ENCODE assay signal across 20 cellular contexts in genomic region chr12:57533108-57533507, GRCh38.
"Had no signal": no experiment of that assay in that cellular context is flagged by ENCODE, and none has a peak within 500 bp of the region (broad histone marks: within the 10 kb centered on the region; RNA-seq: fewer than 3 reads in every experiment).

No MANE protein-coding gene starts in this region.

- H3K4me3 Mint-ChIP-seq: activated CD4-positive, alpha-beta memory T cell treated with anti-CD3 and anti-CD28 coated beads, Interleukin-2, amount 10 ng/mL, durations not matched to agents 7 days and 5 days; activated CD4-positive, alpha-beta T cell treated with anti-CD3 and anti-CD28 coated beads, Interleukin-2, amount 10 ng/mL, durations not matched to agents 7 days and 5 days; activated naive CD8-positive, alpha-beta T cell treated with anti-CD3 and anti-CD28 coated beads for 36 hours had no signal

- H3K27ac Mint-ChIP-seq: activated CD4-positive, alpha-beta memory T cell treated with anti-CD3 and anti-CD28 coated beads, Interleukin-2, amount 10 ng/mL, durations not matched to agents 7 days and 5 days; activated CD4-positive, alpha-beta T cell treated with anti-CD3 and anti-CD28 coated beads, Interleukin-2, amount 10 ng/mL, durations not matched to agents 7 days and 5 days; activated naive CD8-positive, alpha-beta T cell treated with anti-CD3 and anti-CD28 coated beads for 36 hours had no signal

- H3K27me3 ChIP-seq: brain microvascular endothelial cell, cardiac muscle cell had no signal

- H3K27ac ChIP-seq: brain microvascular endothelial cell, cardiac muscle cell had no signal

- H3K4me3 ChIP-seq: cardiac muscle cell had no signal

- H3K4me1 Mint-ChIP-seq: activated CD4-positive, alpha-beta memory T cell treated with anti-CD3 and anti-CD28 coated beads, Interleukin-2, amount 10 ng/mL, durations not matched to agents 7 days and 5 days; activated CD4-positive, alpha-beta T cell treated with anti-CD3 and anti-CD28 coated beads, Interleukin-2, amount 10 ng/mL, durations not matched to agents 7 days and 5 days; activated naive CD8-positive, alpha-beta T cell treated with anti-CD3 and anti-CD28 coated beads for 36 hours had no signal

- DNase-seq: activated CD4-positive, alpha-beta memory T cell treated with anti-CD3 and anti-CD28 coated beads, Interleukin-2, amount 10 ng/mL, durations not matched to agents 7 days and 5 days; activated CD4-positive, alpha-beta T cell treated with anti-CD3 and anti-CD28 coated beads, Interleukin-2, amount 10 ng/mL, durations not matched to agents 7 days and 5 days; activated CD4-positive, CD25-positive, alpha-beta regulatory T cell; activated naive CD8-positive, alpha-beta T cell treated with anti-CD3 and anti-CD28 coated beads for 36 hours; activated T-cell treated with anti-CD3 and anti-CD28 coated beads for 4 hours; activated T-cell treated with anti-CD3 and anti-CD28 coated beads, Interleukin-2, amount 50 U/mL, for 48 hours; brain microvascular endothelial cell; Karpas-422; NCI-H1105; NCI-H1436; NCI-H187; NCI-H2081; NCI-H2227 treated with DMSO at 0.1 percent for 48 hours; NCI-H446 treated with DMSO at 0.1 percent for 48 hours; NCI-H524 treated with DMSO at 0.1 percent for 48 hours; NCI-H748 treated with DMSO at 0.1 percent for 48 hours; SIG-M5; T-helper 2 cell; T1000 had no signal

- H3K27me3 Mint-ChIP-seq: activated CD4-positive, alpha-beta memory T cell treated with anti-CD3 and anti-CD28 coated beads, Interleukin-2, amount 10 ng/mL, durations not matched to agents 7 days and 5 days; activated CD4-positive, alpha-beta T cell treated with anti-CD3 and anti-CD28 coated beads, Interleukin-2, amount 10 ng/mL, durations not matched to agents 7 days and 5 days; activated naive CD8-positive, alpha-beta T cell treated with anti-CD3 and anti-CD28 coated beads for 36 hours had no signal
